In the genomic region with DNA sequence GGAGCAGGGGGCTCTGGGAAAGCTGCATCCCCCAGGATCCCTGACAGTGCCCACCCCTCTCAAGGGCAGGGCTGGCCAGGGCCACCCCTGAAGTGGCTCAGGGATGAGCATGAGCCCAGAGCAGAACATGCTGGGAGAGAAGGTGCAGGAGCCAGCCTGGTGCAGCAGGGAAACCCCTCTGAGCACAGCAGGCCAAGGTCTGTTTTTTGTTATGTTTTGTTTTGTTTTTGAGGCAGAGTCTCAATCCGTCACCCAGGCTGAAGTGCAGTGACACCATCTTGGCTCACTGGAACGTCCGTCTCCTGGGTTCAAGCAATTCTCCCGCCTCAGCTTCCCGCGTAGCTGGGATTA, we compare ENCODE assay signal across 2 cellular contexts.
TF ChIP-seq lines count a peak whose summit lies in the region.

No MANE protein-coding gene starts in this region.

TF ChIP-seq in A549, 52 proteins besides CTCF, POLR2A, EP300 and RAD21:
- TF ChIP-seq, protein P1, sequence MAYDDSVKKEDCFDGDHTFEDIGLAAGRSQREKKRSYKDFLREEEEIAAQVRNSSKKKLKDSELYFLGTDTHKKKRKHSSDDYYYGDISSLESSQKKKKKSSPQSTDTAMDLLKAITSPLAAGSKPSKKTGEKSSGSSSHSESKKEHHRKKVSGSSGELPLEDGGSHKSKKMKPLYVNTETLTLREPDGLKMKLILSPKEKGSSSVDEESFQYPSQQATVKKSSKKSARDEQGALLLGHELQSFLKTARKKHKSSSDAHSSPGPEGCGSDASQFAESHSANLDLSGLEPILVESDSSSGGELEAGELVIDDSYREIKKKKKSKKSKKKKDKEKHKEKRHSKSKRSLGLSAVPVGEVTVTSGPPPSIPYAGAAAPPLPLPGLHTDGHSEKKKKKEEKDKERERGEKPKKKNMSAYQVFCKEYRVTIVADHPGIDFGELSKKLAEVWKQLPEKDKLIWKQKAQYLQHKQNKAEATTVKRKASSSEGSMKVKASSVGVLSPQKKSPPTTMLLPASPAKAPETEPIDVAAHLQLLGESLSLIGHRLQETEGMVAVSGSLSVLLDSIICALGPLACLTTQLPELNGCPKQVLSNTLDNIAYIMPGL (CRISPR knock-in tag; IDR thresholded peaks at IDR 0.05; ENCODE audit: borderline replicate concordance) = no peak
- TF ChIP-seq PHF8 (IDR thresholded peaks at IDR 0.05; ENCODE audit: borderline replicate concordance, low read depth) (no peak), EHMT2 (IDR thresholded peaks at IDR 0.05; ENCODE audit: low read depth) (no peak), RNF2 (IDR thresholded peaks at IDR 0.05; ENCODE audit: borderline replicate concordance, low read depth) (no peak)
- TF ChIP-seq, protein P2, sequence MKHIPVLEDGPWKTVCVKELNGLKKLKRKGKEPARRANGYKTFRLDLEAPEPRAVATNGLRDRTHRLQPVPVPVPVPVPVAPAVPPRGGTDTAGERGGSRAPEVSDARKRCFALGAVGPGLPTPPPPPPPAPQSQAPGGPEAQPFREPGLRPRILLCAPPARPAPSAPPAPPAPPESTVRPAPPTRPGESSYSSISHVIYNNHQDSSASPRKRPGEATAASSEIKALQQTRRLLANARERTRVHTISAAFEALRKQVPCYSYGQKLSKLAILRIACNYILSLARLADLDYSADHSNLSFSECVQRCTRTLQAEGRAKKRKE (CRISPR knock-in tag; IDR thresholded peaks at IDR 0.05; ENCODE audit: low read depth) = no peak

TF ChIP-seq in K562, 482 proteins besides CTCF, POLR2A, EP300 and RAD21:
- TF ChIP-seq JUND (IDR thresholded peaks at IDR 0.05; ENCODE audit: borderline replicate concordance, low read depth, low read length) (no peak), JUND (tag; IDR thresholded peaks at IDR 0.05; ENCODE audit: borderline replicate concordance, low read depth, low read length) (no peak), ZNF76 (CRISPR knock-in tag; IDR thresholded peaks at IDR 0.05; ENCODE audit: borderline replicate concordance) (no peak), GTF2E2 (tag; IDR thresholded peaks at IDR 0.05) (no peak), KDM1A (IDR thresholded peaks at IDR 0.05) (no peak), XRCC4 (IDR thresholded peaks at IDR 0.05; ENCODE audit: extremely low read depth, insufficient read depth, insufficient read length) (no peak), DNMT1 (IDR thresholded peaks at IDR 0.05) (no peak), NCOR1 (IDR thresholded peaks at IDR 0.05) (no peak), PTTG1 (tag; IDR thresholded peaks at IDR 0.05; ENCODE audit: low read depth) (no peak), ZNF134 (CRISPR knock-in tag; conservative IDR thresholded peaks at IDR 0.05) (no peak), ZBTB7A (IDR thresholded peaks at IDR 0.05; ENCODE audit: borderline replicate concordance, control insufficient read depth, low read depth, low read length) (no peak)
- TF ChIP-seq, protein P3, sequence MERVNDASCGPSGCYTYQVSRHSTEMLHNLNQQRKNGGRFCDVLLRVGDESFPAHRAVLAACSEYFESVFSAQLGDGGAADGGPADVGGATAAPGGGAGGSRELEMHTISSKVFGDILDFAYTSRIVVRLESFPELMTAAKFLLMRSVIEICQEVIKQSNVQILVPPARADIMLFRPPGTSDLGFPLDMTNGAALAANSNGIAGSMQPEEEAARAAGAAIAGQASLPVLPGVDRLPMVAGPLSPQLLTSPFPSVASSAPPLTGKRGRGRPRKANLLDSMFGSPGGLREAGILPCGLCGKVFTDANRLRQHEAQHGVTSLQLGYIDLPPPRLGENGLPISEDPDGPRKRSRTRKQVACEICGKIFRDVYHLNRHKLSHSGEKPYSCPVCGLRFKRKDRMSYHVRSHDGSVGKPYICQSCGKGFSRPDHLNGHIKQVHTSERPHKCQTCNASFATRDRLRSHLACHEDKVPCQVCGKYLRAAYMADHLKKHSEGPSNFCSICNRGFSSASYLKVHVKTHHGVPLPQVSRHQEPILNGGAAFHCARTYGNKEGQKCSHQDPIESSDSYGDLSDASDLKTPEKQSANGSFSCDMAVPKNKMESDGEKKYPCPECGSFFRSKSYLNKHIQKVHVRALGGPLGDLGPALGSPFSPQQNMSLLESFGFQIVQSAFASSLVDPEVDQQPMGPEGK (CRISPR knock-in tag; IDR thresholded peaks at IDR 0.05; ENCODE audit: borderline replicate concordance) = no peak
